In genomic region chr2:205726506-205726905, GRCh38 we compare ENCODE assay signal across 20 cellular contexts. TPM values are rescaled to one million over a fixed set of nuclear protein-coding genes. Genes with fewer than 3 reads are reported as not detected.
DNase-seq lines count a peak whose midpoint lies in the region; TF ChIP-seq lines count a peak whose summit lies in the region.
"Had no signal": no experiment of that assay in that cellular context is flagged by ENCODE, and none has a peak within 500 bp of the region (broad histone marks: within the 10 kb centered on the region; RNA-seq: fewer than 3 reads in every experiment).

No MANE protein-coding gene starts in this region.

- H3K27ac ChIP-seq in esophagus muscularis mucosa (replicated peaks in 1 of 4) (peak overlapping the region; percentile 80 to 98 (median 90)), muscle layer of duodenum (ENCODE audit: low read length) (peak overlapping the region; percentile 71), stomach smooth muscle (ENCODE audit: low read length) (peak overlapping the region; percentile 85), SK-N-SH (ENCODE audit: low read depth in 2 of 2, low read length in 1 of 2) (no peak overlapping the region)
- H3K27ac ChIP-seq: SJSA1 had no signal

- H3K4me3 ChIP-seq in esophagus muscularis mucosa = no peak overlapping the region
- H3K4me3 ChIP-seq in muscle layer of duodenum (ENCODE audit: low read depth in 1 of 2, low read length in 2 of 2) = no peak overlapping the region
- H3K4me3 ChIP-seq in stomach smooth muscle (ENCODE audit: low read length in 2 of 2) = no peak overlapping the region
- no peak overlapping the region for H3K4me3 ChIP-seq in SK-N-SH (ENCODE audit: low read depth in 2 of 2, low read length in 1 of 2)
- H3K4me3 ChIP-seq: HAP-1, SJSA1 had no signal

- intact Hi-C loops in esophagus muscularis mucosa (cut with DNase I) = no loop called here

- no peak overlapping the region for H2AFZ ChIP-seq in SK-N-SH (ENCODE audit: low read depth)

- H3K9ac ChIP-seq in stomach smooth muscle (ENCODE audit: low read length in 2 of 2) (no peak overlapping the region), SK-N-SH (no peak overlapping the region)

- peaks cover 12% of the 10 kb centered on the region for H3F3A ChIP-seq in SK-N-SH (replicated peaks; ENCODE audit: insufficient read depth)

- TF ChIP-seq CTCF in esophagus muscularis mucosa (IDR thresholded peaks at IDR 0.05) (no peak), SK-N-SH (IDR thresholded peaks at IDR 0.05) (no peak)

- H3K9me3 ChIP-seq in esophagus muscularis mucosa (no peaks in the 10 kb centered on the region), muscle layer of duodenum (ENCODE audit: control insufficient read depth in 1 of 2, low read length in 2 of 2) (no peaks in the 10 kb centered on the region), stomach smooth muscle (ENCODE audit: control insufficient read depth in 2 of 2, low read length in 2 of 2) (no peaks in the 10 kb centered on the region), SK-N-SH (no peaks in the 10 kb centered on the region)
- H3K9me3 ChIP-seq: HAP-1, SJSA1 had no signal

- no peak overlapping the region for H3K4me2 ChIP-seq in SK-N-SH

- 74% methylated on average over 4 of the region's 4 CpGs for WGBS in esophagus muscularis mucosa
- 86% methylated on average over 4 of the region's 4 CpGs for WGBS in SK-N-SH (ENCODE audit: low lambda C conversion rate)

- in situ Hi-C loops in G401 (cut with HindIII; ENCODE audit: low sequenced_read_pairs) = no loop called here

- TF ChIP-seq POLR2A in esophagus muscularis mucosa (IDR thresholded peaks at IDR 0.05; ENCODE audit: low read depth) = no peak

- DNase-seq in HuH-7 (ENCODE audit: low spot score) (peak; percentile 46), esophagus muscularis mucosa (ENCODE audit: extremely low spot score) (no peak), G401 (ENCODE audit: low spot score) (no peak), SK-N-SH (no peak), NCI-H82 (lab: John Stamatoyannopoulos, UW) (no peak)
- DNase-seq: 8988T, GOT3, HFFc6, NCI-H1048, NCI-H1417, NCI-H1694, NCI-H2029 treated with DMSO at 0.1 percent for 48 hours, NCI-H446 treated with DMSO at 0.1 percent for 48 hours, NCI-H526, Right ventricle myocardium superior, RPMI8226 had no signal

- TF ChIP-seq RAD21 in SK-N-SH (IDR thresholded peaks at IDR 0.05; ENCODE audit: low read length) = no peak

- no peak for TF ChIP-seq EP300 in esophagus muscularis mucosa (IDR thresholded peaks at IDR 0.05)
- no peak for TF ChIP-seq EP300 in SK-N-SH (IDR thresholded peaks at IDR 0.05; ENCODE audit: borderline replicate concordance in 1 of 2, low read depth in 1 of 2, low read length in 1 of 2)

- H3K27me3 ChIP-seq in esophagus muscularis mucosa (no peaks in the 10 kb centered on the region), muscle layer of duodenum (ENCODE audit: low read depth, low read length) (no peaks in the 10 kb centered on the region), stomach smooth muscle (ENCODE audit: control insufficient read depth in 1 of 2, insufficient read depth in 2 of 2, low read length in 2 of 2) (no peaks in the 10 kb centered on the region), SK-N-SH (ENCODE audit: insufficient read depth) (no peaks in the 10 kb centered on the region)
- H3K27me3 ChIP-seq: SJSA1 had no signal

- H3K4me1 ChIP-seq in esophagus muscularis mucosa (peaks cover 11 to 100% (median 100%) of the 10 kb centered on the region in 4 donors), muscle layer of duodenum (ENCODE audit: control insufficient read depth in 1 of 2, insufficient read depth in 2 of 2, low read length in 2 of 2) (peaks cover 6 to 79% of the 10 kb centered on the region in 2 donors), stomach smooth muscle (ENCODE audit: control insufficient read depth, insufficient read depth, low read length) (peaks cover 91% of the 10 kb centered on the region), SK-N-SH (ENCODE audit: control insufficient read depth in 1 of 2, insufficient read depth in 2 of 2, low read depth in 1 of 2, low read length in 1 of 2) (peaks cover 15 to 27% of the 10 kb centered on the region in 2 experiments; a peak in 3 of 4 replicates)
- H3K4me1 ChIP-seq: HAP-1 had no signal

- H3K79me2 ChIP-seq in SK-N-SH (ENCODE audit: insufficient read depth) = no peaks in the 10 kb centered on the region

- CTCF ChIA-PET in SK-N-SH (lab: Yijun Ruan, JAX) = no interaction called here

- H4K20me1 ChIP-seq in SK-N-SH (ENCODE audit: insufficient read depth) = no peaks in the 10 kb centered on the region

- POLR2A ChIA-PET in SK-N-SH (lab: Yijun Ruan, JAX) = no interaction called here

- H3K36me3 ChIP-seq in esophagus muscularis mucosa (peaks cover 20 to 93% (median 72%) of the 10 kb centered on the region in 4 donors), muscle layer of duodenum (ENCODE audit: control insufficient read depth in 1 of 2, insufficient read depth in 2 of 2, low read length in 2 of 2) (peaks cover 44 to 49% of the 10 kb centered on the region in 2 donors), stomach smooth muscle (ENCODE audit: control insufficient read depth in 2 of 2, insufficient read depth in 2 of 2, low read length in 2 of 2) (peaks cover 65 to 71% of the 10 kb centered on the region in 2 donors), SK-N-SH (replicated peaks in 1 of 2; ENCODE audit: control insufficient read depth in 1 of 2, insufficient read depth in 2 of 2, low read length in 1 of 2) (peaks cover 28 to 62% of the 10 kb centered on the region in 2 experiments)
- H3K36me3 ChIP-seq: HAP-1, SJSA1 had no signal

- H3K9me2 ChIP-seq in SK-N-SH = no peaks in the 10 kb centered on the region

TF ChIP-seq in SK-N-SH, 30 proteins besides CTCF, POLR2A, EP300 and RAD21:
- TF ChIP-seq SIN3A (IDR thresholded peaks at IDR 0.05; ENCODE audit: borderline replicate concordance, low read depth, low read length) (no peak), RCOR1 (IDR thresholded peaks at IDR 0.05; ENCODE audit: low read length) (no peak), GATA2 (CRISPR knock-in tag; IDR thresholded peaks at IDR 0.05) (no peak), YY1 (IDR thresholded peaks at IDR 0.05; ENCODE audit: low read depth) (no peak), MEF2A (IDR thresholded peaks at IDR 0.05; ENCODE audit: borderline replicate concordance, low read depth) (no peak), FOSL2 (IDR thresholded peaks at IDR 0.05; ENCODE audit: borderline replicate concordance, low read depth) (no peak), GABPA (IDR thresholded peaks at IDR 0.05; ENCODE audit: low read depth) (no peak), FOXJ3 (CRISPR knock-in tag; IDR thresholded peaks at IDR 0.05) (no peak), ELF1 (IDR thresholded peaks at IDR 0.05) (no peak)
TF ChIP-seq in SK-N-SH: peak in this region for 0.

RNA-seq across cellular contexts. Expression of gene NRP2, which starts 44.2 kb away (rescaled TPM):
- 100 to 1,000 TPM; 195 to 440 (median 314) TPM for total RNA-seq in esophagus muscularis mucosa
- 5.3 and 7.9 TPM in 2 replicates for total RNA-seq in G401 (2014; rRNA removed; shearing (Covaris generic))
- 66.9 and 68.8 TPM in 2 replicates for polyA plus RNA-seq in SK-N-SH (2012; rRNA removed)
- polyA plus RNA-seq in SK-N-SH (2012; cell fraction: cytosol; rRNA removed) = 47.4 and 57.6 TPM in 2 replicates
- polyA plus RNA-seq in SK-N-SH (2012; cell fraction: nucleus; rRNA removed) = 48.8 and 59.3 TPM in 2 replicates

Comparison
In these comparisons a context has a peak if more than half of its experiments do, and no peak if none do; other contexts are left out.
1. H3K27ac ChIP-seq: peak in esophagus muscularis mucosa (4 of 4), muscle layer of duodenum (single experiment) and stomach smooth muscle (single experiment); none in SK-N-SH (0 of 2).
2. RNA of gene NRP2, which starts 44.2 kb away (total RNA-seq): 195 to 440 TPM in esophagus muscularis mucosa; 5.3 to 7.9 TPM in G401; every median in the first group is over 10 times any median in the second.